ENCODE assay signal across 8 cellular contexts in genomic region chrX:19121898-19122640, GRCh38. TPM values are rescaled to one million over a fixed set of nuclear protein-coding genes. Genes with fewer than 3 reads are reported as not detected.
DNase-seq lines count a peak whose midpoint lies in the region; ATAC-seq and TF ChIP-seq lines count a peak whose summit lies in the region.
"Had no signal": no experiment of that assay in that cellular context is flagged by ENCODE, and none has a peak within 500 bp of the region (broad histone marks: within the 10 kb centered on the region; RNA-seq: fewer than 3 reads in every experiment).

A gene with protein sequence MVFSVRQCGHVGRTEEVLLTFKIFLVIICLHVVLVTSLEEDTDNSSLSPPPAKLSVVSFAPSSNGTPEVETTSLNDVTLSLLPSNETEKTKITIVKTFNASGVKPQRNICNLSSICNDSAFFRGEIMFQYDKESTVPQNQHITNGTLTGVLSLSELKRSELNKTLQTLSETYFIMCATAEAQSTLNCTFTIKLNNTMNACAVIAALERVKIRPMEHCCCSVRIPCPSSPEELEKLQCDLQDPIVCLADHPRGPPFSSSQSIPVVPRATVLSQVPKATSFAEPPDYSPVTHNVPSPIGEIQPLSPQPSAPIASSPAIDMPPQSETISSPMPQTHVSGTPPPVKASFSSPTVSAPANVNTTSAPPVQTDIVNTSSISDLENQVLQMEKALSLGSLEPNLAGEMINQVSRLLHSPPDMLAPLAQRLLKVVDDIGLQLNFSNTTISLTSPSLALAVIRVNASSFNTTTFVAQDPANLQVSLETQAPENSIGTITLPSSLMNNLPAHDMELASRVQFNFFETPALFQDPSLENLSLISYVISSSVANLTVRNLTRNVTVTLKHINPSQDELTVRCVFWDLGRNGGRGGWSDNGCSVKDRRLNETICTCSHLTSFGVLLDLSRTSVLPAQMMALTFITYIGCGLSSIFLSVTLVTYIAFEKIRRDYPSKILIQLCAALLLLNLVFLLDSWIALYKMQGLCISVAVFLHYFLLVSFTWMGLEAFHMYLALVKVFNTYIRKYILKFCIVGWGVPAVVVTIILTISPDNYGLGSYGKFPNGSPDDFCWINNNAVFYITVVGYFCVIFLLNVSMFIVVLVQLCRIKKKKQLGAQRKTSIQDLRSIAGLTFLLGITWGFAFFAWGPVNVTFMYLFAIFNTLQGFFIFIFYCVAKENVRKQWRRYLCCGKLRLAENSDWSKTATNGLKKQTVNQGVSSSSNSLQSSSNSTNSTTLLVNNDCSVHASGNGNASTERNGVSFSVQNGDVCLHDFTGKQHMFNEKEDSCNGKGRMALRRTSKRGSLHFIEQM (minus strand): TSS chrX:19122468. CDS start chrX:19068834, 53,634 bp downstream.

- POLR2A ChIA-PET in WTC11 (lab: Charles Lee) = no interaction called here

- H3K4me3 Mint-ChIP-seq in WTC11 = peak within 1 kb of the TSS; percentile 73

- H3K27me3 Mint-ChIP-seq in WTC11 (ENCODE audit: low read depth) = peaks cover 31% of the 10 kb centered on the region

- no peak for TF ChIP-seq CTCF in WTC11 (IDR thresholded peaks at IDR 0.05)

- no peak within 1 kb of the TSS for H3K27ac Mint-ChIP-seq in WTC11

- CTCF ChIA-PET in WTC11 (lab: Charles Lee) = interaction anchor here (0.6 to 2.3 kb wide), 6 partner anchors 12 to 123 kb away, joined by 3 to 7 read pairs (median 4); no protein-coding TSS in a partner anchor

- peaks cover 15% of the 10 kb centered on the region for H3K27me3 ChIP-seq in H7 (ENCODE audit: control insufficient read depth, insufficient read depth, low read length)

- peaks cover 33% of the 10 kb centered on the region for H3K4me1 Mint-ChIP-seq in WTC11

- DNase-seq in H7 (peak; percentile 88), WTC11 (ENCODE audit: low spot score) (peak; percentile 35), NCI-H1694 treated with DMSO at 0.1 percent for 48 hours (lab: John Stamatoyannopoulos, UW) (no peak)
- peak; percentile 6 for DNase-seq in stimulated activated naive CD8-positive, alpha-beta T cell treated with anti-CD3 and anti-CD28 coated beads, Interleukin-15, Interleukin-2, amounts not matched to agents 100 U/mL and 50 U/mL, for 24 hours
- no peak for DNase-seq in activated CD8-positive, alpha-beta memory T cell treated with anti-CD3 and anti-CD28 coated beads, Interleukin-2, amount 50 U/mL, for 48 hours

- no peaks in the 10 kb centered on the region for H3K36me3 Mint-ChIP-seq in WTC11

- H3K9me3 ChIP-seq in iPS-18c (ENCODE audit: control insufficient read depth, insufficient read depth, low read length) = peaks cover 2% of the 10 kb centered on the region
- H3K9me3 ChIP-seq: neutrophil had no signal

- no peaks in the 10 kb centered on the region for H3K9me3 Mint-ChIP-seq in WTC11

- ATAC-seq in WTC11 (peak; percentile 59), HG03342 (IDR thresholded peaks at IDR 0.05; ENCODE audit: unreplicated experiment) (no peak)
- ATAC-seq in stimulated activated naive CD8-positive, alpha-beta T cell treated with anti-CD3 and anti-CD28 coated beads, Interleukin-15, Interleukin-2, amounts not matched to agents 100 U/mL and 50 U/mL, for 24 hours = no peak

- peak within 1 kb of the TSS; percentile 56 for H3K4me3 ChIP-seq in H7 (ENCODE audit: insufficient read depth, low read depth, low read length)
- H3K4me3 ChIP-seq in iPS-18c (ENCODE audit: insufficient read depth, low read depth, low read length) = peak within 1 kb of the TSS; percentile 57

- H3K36me3 ChIP-seq in H7 (replicated peaks; ENCODE audit: control insufficient read depth, insufficient read depth, low read length) = no peaks in the 10 kb centered on the region
- H3K36me3 ChIP-seq: neutrophil had no signal

TF ChIP-seq in WTC11, 78 proteins besides CTCF, POLR2A, EP300 and RAD21 (continues in another document):
- TF ChIP-seq GABPB1 (CRISPR knock-in tag; IDR thresholded peaks at IDR 0.05) (no peak), HMGXB4 (CRISPR knock-in tag; IDR thresholded peaks at IDR 0.05) (no peak; the same call in 1 of the 2 replicates), ZNF219 (CRISPR knock-in tag; IDR thresholded peaks at IDR 0.05; ENCODE audit: borderline replicate concordance) (no peak), ARID4B (CRISPR knock-in tag; IDR thresholded peaks at IDR 0.05; ENCODE audit: borderline replicate concordance) (no peak), ZNF317 (CRISPR knock-in tag; IDR thresholded peaks at IDR 0.05; ENCODE audit: borderline replicate concordance, low read depth) (no peak), ZNF416 (CRISPR knock-in tag; IDR thresholded peaks at IDR 0.05) (no peak), MYBL2 (CRISPR knock-in tag; IDR thresholded peaks at IDR 0.05) (no peak), FOXP1 (CRISPR knock-in tag; IDR thresholded peaks at IDR 0.05; ENCODE audit: borderline replicate concordance) (no peak), TCF7 (CRISPR knock-in tag; IDR thresholded peaks at IDR 0.05; ENCODE audit: low read depth) (no peak), E2F4 (CRISPR knock-in tag; IDR thresholded peaks at IDR 0.05; ENCODE audit: borderline replicate concordance, low read depth) (no peak)
- TF ChIP-seq, protein P1, sequence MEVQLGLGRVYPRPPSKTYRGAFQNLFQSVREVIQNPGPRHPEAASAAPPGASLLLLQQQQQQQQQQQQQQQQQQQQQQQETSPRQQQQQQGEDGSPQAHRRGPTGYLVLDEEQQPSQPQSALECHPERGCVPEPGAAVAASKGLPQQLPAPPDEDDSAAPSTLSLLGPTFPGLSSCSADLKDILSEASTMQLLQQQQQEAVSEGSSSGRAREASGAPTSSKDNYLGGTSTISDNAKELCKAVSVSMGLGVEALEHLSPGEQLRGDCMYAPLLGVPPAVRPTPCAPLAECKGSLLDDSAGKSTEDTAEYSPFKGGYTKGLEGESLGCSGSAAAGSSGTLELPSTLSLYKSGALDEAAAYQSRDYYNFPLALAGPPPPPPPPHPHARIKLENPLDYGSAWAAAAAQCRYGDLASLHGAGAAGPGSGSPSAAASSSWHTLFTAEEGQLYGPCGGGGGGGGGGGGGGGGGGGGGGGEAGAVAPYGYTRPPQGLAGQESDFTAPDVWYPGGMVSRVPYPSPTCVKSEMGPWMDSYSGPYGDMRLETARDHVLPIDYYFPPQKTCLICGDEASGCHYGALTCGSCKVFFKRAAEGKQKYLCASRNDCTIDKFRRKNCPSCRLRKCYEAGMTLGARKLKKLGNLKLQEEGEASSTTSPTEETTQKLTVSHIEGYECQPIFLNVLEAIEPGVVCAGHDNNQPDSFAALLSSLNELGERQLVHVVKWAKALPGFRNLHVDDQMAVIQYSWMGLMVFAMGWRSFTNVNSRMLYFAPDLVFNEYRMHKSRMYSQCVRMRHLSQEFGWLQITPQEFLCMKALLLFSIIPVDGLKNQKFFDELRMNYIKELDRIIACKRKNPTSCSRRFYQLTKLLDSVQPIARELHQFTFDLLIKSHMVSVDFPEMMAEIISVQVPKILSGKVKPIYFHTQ (CRISPR knock-in tag; IDR thresholded peaks at IDR 0.05) = no peak

RNA-seq across cellular contexts. Expression of the gene that starts here (rescaled TPM):
- total RNA-seq in H7 (2014; rRNA removed; shearing (Covaris generic)) = 7.6 and 7.8 TPM in 2 replicates
- 6.0 to 8.2 TPM (median 6.1 TPM) in 3 replicates for total RNA-seq in WTC11 (2021)

Comparison
In these comparisons a context has a peak if more than half of its experiments do, and no peak if none do; other contexts are left out.
1. DNase-seq: peak in H7 (single experiment), WTC11 (single experiment) and stimulated activated naive CD8-positive, alpha-beta T cell treated with anti-CD3 and anti-CD28 coated beads, Interleukin-15, Interleukin-2, amounts not matched to agents 100 U/mL and 50 U/mL, for 24 hours (single experiment); none in NCI-H1694 treated with DMSO at 0.1 percent for 48 hours (single experiment) and activated CD8-positive, alpha-beta memory T cell treated with anti-CD3 and anti-CD28 coated beads, Interleukin-2, amount 50 U/mL, for 48 hours (single experiment).